ENCODE assay signal across 12 cellular contexts in genomic region chr7:150620617-150621371, GRCh38. TPM values are rescaled to one million over a fixed set of nuclear protein-coding genes. Genes with fewer than 3 reads are reported as not detected.
DNase-seq lines count a peak whose midpoint lies in the region; ATAC-seq, FAIRE-seq and TF ChIP-seq lines count a peak whose summit lies in the region.
"Had no signal": no experiment of that assay in that cellular context is flagged by ENCODE, and none has a peak within 500 bp of the region (broad histone marks: within the 10 kb centered on the region; RNA-seq: fewer than 3 reads in every experiment).

No MANE protein-coding gene starts in this region.

- POLR2A ChIA-PET in naive thymus-derived CD4-positive, alpha-beta T cell (lab: Charles Lee): interaction anchor here (0.9 to 18.5 kb wide), 16 partner anchors 8 to 172 kb away, joined by 3 to 327 read pairs (median 7); partner anchors contain the start of genes GIMAP1, GIMAP4, GIMAP5 and GIMAP6

- H3K4me3 Mint-ChIP-seq in activated T-cell treated with anti-CD3 and anti-CD28 coated beads, Interleukin-2, amount 50 U/mL, for 24 hours: peak overlapping the region; percentile 5
- peak overlapping the region; percentile 27 to 73 (median 54) for H3K4me3 Mint-ChIP-seq in naive thymus-derived CD4-positive, alpha-beta T cell
- H3K4me3 Mint-ChIP-seq: HFFc6 had no signal

- peak overlapping the region; percentile 60 for H3K27ac ChIP-seq in naive thymus-derived CD4-positive, alpha-beta T cell (ENCODE audit: low read depth, low read length)
- no peak overlapping the region for H3K27ac ChIP-seq in kidney (ENCODE audit: low read depth in 2 of 2, low read length in 2 of 2)

- H3K9me3 ChIP-seq in naive thymus-derived CD4-positive, alpha-beta T cell (ENCODE audit: control insufficient read depth in 2 of 3, low read length in 3 of 3): peaks cover 0 to 10% (median 3%) of the 10 kb centered on the region in 3 experiments
- no peaks in the 10 kb centered on the region for H3K9me3 ChIP-seq in kidney (ENCODE audit: control insufficient read depth in 1 of 2, low read length in 2 of 2)
- H3K9me3 ChIP-seq: MG63 had no signal

- CTCF ChIA-PET in naive thymus-derived CD4-positive, alpha-beta T cell (lab: Charles Lee): interaction anchor here (1.0 to 3.1 kb wide), 2 partner anchors 38 to 52 kb away, joined by 3 to 11 read pairs; no protein-coding TSS in a partner anchor

- peaks cover 0 to 25% of the 10 kb centered on the region in 2 donors for H3K4me1 ChIP-seq in naive thymus-derived CD4-positive, alpha-beta T cell (ENCODE audit: control insufficient read depth in 2 of 2, insufficient read depth in 2 of 2, low read length in 2 of 2)
- no peaks in the 10 kb centered on the region for H3K4me1 ChIP-seq in kidney (ENCODE audit: control insufficient read depth in 1 of 2, insufficient read depth in 1 of 2, low read depth in 1 of 2, low read length in 2 of 2)

- DNase-seq in activated T-cell treated with anti-CD3 and anti-CD28 coated beads, Interleukin-2, amount 50 U/mL, for 24 hours: no peak
- no peak for DNase-seq in activated T-cell treated with anti-CD3 and anti-CD28 coated beads, Interleukin-2, amount 50 U/mL, for 48 hours
- DNase-seq in naive thymus-derived CD4-positive, alpha-beta T cell: no peak
- DNase-seq in HuH-7.5 (ENCODE audit: low spot score) (no peak), NCI-H446 (lab: John Stamatoyannopoulos, UW) (no peak), kidney (no peak)
- DNase-seq: HFFc6, MG63, midbrain had no signal

- ATAC-seq in GM21390 (IDR thresholded peaks at IDR 0.05; ENCODE audit: unreplicated experiment) (peak; percentile 72), HG03439 (IDR thresholded peaks at IDR 0.05; ENCODE audit: unreplicated experiment) (peak; percentile 60)
- ATAC-seq in naive thymus-derived CD4-positive, alpha-beta T cell: no peak
- ATAC-seq: SK-N-SH treated with all-trans-retinoic acid at 6 μM for 48 hours had no signal

- intact Hi-C loops in naive thymus-derived CD4-positive, alpha-beta T cell (cut with micrococcal nuclease): loop anchor here (1.0 to 2.0 kb wide), 2 partner anchors 11 to 52 kb away; no protein-coding TSS in a partner anchor
- intact Hi-C loops in kidney (cut with DNase I): no loop called here

- peak overlapping the region; percentile 86 for H3K27ac Mint-ChIP-seq in activated T-cell treated with anti-CD3 and anti-CD28 coated beads, Interleukin-2, amount 50 U/mL, for 24 hours
- peak overlapping the region; percentile 64 to 97 (median 88) for H3K27ac Mint-ChIP-seq in naive thymus-derived CD4-positive, alpha-beta T cell
- H3K27ac Mint-ChIP-seq: HFFc6 had no signal

- no peak overlapping the region for H3K4me3 ChIP-seq in naive thymus-derived CD4-positive, alpha-beta T cell (ENCODE audit: low read length)
- no peak overlapping the region for H3K4me3 ChIP-seq in kidney (ENCODE audit: low read length in 2 of 2)
- H3K4me3 ChIP-seq: MG63 had no signal

- peaks cover 22% of the 10 kb centered on the region for H3K9me3 Mint-ChIP-seq in activated T-cell treated with anti-CD3 and anti-CD28 coated beads, Interleukin-2, amount 50 U/mL, for 24 hours
- peaks cover 0 to 45% (median 15%) of the 10 kb centered on the region in 11 donors for H3K9me3 Mint-ChIP-seq in naive thymus-derived CD4-positive, alpha-beta T cell

- no peak for TF ChIP-seq CTCF in kidney (IDR thresholded peaks at IDR 0.05; ENCODE audit: borderline replicate concordance, extremely low read depth, insufficient read depth)

- no peak overlapping the region for H3K9ac ChIP-seq in kidney (ENCODE audit: low read length in 2 of 2)

- H3K36me3 Mint-ChIP-seq in activated T-cell treated with anti-CD3 and anti-CD28 coated beads, Interleukin-2, amount 50 U/mL, for 24 hours (ENCODE audit: low read depth): peaks cover 26% of the 10 kb centered on the region
- peaks cover 13 to 50% (median 25%) of the 10 kb centered on the region in 5 donors for H3K36me3 Mint-ChIP-seq in naive thymus-derived CD4-positive, alpha-beta T cell

- H3K36me3 ChIP-seq in naive thymus-derived CD4-positive, alpha-beta T cell (ENCODE audit: control insufficient read depth in 2 of 3, insufficient read depth in 3 of 3, low read length in 3 of 3): no peaks in the 10 kb centered on the region
- no peaks in the 10 kb centered on the region for H3K36me3 ChIP-seq in kidney (ENCODE audit: control insufficient read depth in 1 of 2, insufficient read depth in 2 of 2, low read length in 2 of 2)
- H3K36me3 ChIP-seq: MG63 had no signal

- no peaks in the 10 kb centered on the region for H3K27me3 Mint-ChIP-seq in activated T-cell treated with anti-CD3 and anti-CD28 coated beads, Interleukin-2, amount 50 U/mL, for 24 hours
- no peaks in the 10 kb centered on the region for H3K27me3 Mint-ChIP-seq in naive thymus-derived CD4-positive, alpha-beta T cell

- peaks cover 56% of the 10 kb centered on the region for H3K4me1 Mint-ChIP-seq in activated T-cell treated with anti-CD3 and anti-CD28 coated beads, Interleukin-2, amount 50 U/mL, for 24 hours (ENCODE audit: low read depth)
- H3K4me1 Mint-ChIP-seq in naive thymus-derived CD4-positive, alpha-beta T cell: peaks cover 25 to 84% (median 68%) of the 10 kb centered on the region in 7 donors

- H3K27me3 ChIP-seq in naive thymus-derived CD4-positive, alpha-beta T cell (ENCODE audit: control insufficient read depth in 2 of 2, insufficient read depth in 2 of 2, low read length in 2 of 2): no peaks in the 10 kb centered on the region
- H3K27me3 ChIP-seq: MG63 had no signal

- no peak for FAIRE-seq in kidney (lab: Jason Lieb, UNC)

RNA-seq across cellular contexts. Expression of gene GIMAP6, which starts 11.4 kb away (rescaled TPM):
- 100 to 1,000 TPM in 3 of 5 experiments, 10 to 100 TPM in 2; 40.3 to 173 (median 152) TPM for total RNA-seq in naive thymus-derived CD4-positive, alpha-beta T cell
- polyA plus RNA-seq in naive thymus-derived CD4-positive, alpha-beta T cell: 100 to 1,000 TPM; 130 to 188 TPM
- 48.7 TPM for total RNA-seq in kidney
- polyA plus RNA-seq in kidney (ENCODE audit: insufficient read depth, low read depth, low replicate concordance): 14.3 TPM
- total RNA-seq: HFFc6 had no signal

RNA-seq across cellular contexts. Expression of gene GIMAP4, which starts 53.6 kb away (rescaled TPM):
- total RNA-seq in naive thymus-derived CD4-positive, alpha-beta T cell: 100 to 1,000 TPM in 4 of 5 experiments, 10 to 100 TPM in 1; 74.9 to 413 (median 406) TPM
- 100 to 1,000 TPM; 405 to 762 TPM for polyA plus RNA-seq in naive thymus-derived CD4-positive, alpha-beta T cell
- 61.4 TPM for total RNA-seq in kidney
- polyA plus RNA-seq in kidney (ENCODE audit: insufficient read depth, low read depth, low replicate concordance): 28.9 TPM
- total RNA-seq: HFFc6 had no signal
